ENCODE assay signal across 8 cellular contexts in the genomic region with DNA sequence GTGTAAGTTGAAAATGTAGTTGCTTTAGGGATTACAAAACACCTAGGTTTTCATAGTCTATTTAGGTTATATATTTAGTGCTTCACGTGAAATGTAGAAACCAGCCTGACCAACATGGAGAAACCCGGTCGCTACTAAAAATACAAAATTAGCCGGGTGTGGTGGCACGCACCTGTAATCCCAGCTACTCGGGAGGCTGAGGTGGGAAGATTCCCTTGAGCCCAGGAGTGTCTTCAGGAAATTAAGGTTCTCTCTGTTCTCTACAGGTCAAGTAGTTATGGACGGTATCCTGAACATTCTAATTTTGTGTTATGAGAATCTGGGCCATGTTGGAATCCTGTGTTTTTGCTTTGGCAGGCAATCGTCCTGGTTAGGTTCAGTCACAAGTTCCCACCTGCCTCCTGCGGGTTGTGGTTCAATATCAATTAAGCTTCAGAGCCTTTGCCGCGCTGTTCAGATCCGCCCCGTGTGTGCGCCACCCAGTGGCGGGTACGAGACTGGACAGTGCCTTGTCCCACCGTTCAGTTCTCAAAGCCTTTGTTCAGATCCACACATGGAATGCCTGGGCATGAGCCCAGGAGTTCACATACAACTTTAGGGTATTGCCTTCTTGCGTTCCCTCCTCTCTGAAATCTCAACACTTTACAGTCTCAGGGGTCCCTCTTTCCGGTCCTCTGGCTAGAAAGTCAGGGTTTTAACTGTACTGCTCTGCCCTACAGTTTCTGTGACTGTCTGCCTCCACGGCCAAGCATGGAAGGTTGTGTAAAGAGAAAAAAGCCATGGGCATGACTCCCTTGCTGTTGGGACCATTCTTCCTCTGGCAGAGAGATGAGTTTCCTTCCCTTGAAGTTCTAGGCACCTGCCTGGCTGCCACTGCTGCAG.
A peak's percentile ranks its signal among the peaks of the same experiment; 100 is the strongest.
DNase-seq lines count a peak whose midpoint lies in the region; ATAC-seq lines count a peak whose summit lies in the region.

No MANE protein-coding gene starts in this region.

- ATAC-seq in HG02852 (IDR thresholded peaks at IDR 0.05; ENCODE audit: unreplicated experiment), result peak; percentile 60
- ATAC-seq in HG02588 (IDR thresholded peaks at IDR 0.05; ENCODE audit: unreplicated experiment), result no peak

- DNase-seq in ELF-1 (ENCODE audit: low read depth, low spot score) (peak; percentile 89), NCI-H2227 treated with DMSO at 0.1 percent for 48 hours (lab: John Stamatoyannopoulos, UW) (peak; percentile 62), caudate nucleus (lab: John Stamatoyannopoulos, UW) (peak in 42 of 61 donors; percentile 0 to 55 (median 18)), kidney glomerular epithelial cell (lab: John Stamatoyannopoulos, UW) (peak; percentile 29)
- peak; percentile 51 for DNase-seq in activated CD4-positive, CD25-positive, alpha-beta regulatory T cell treated with anti-CD3 and anti-CD28 coated beads, Interleukin-2, amount 50 U/mL, for 16 hours (ENCODE audit: low read depth, low spot score)
- peak; percentile 74 for DNase-seq in stimulated activated CD4-positive, alpha-beta T cell treated with anti-CD3 and anti-CD28 coated beads, Interleukin-1b, Interleukin-23, amount 100 ng/mL, for 48 hours

- no peak overlapping the region for H3K27ac ChIP-seq in caudate nucleus (ENCODE audit: low read depth, low read length)

Comparison
In these comparisons a context has a peak if more than half of its experiments do, and no peak if none do; other contexts are left out.
1. DNase-seq: peak in every context shown above with its lines; median percentile 89 in ELF-1; 74 in stimulated activated CD4-positive, alpha-beta T cell treated with anti-CD3 and anti-CD28 coated beads, Interleukin-1b, Interleukin-23, amount 100 ng/mL, for 48 hours; 62 in NCI-H2227 treated with DMSO at 0.1 percent for 48 hours; 51 in activated CD4-positive, CD25-positive, alpha-beta regulatory T cell treated with anti-CD3 and anti-CD28 coated beads, Interleukin-2, amount 50 U/mL, for 16 hours; 29 in kidney glomerular epithelial cell; 18 in caudate nucleus.